ENCODE assay signal across 9 cellular contexts in the genomic region with DNA sequence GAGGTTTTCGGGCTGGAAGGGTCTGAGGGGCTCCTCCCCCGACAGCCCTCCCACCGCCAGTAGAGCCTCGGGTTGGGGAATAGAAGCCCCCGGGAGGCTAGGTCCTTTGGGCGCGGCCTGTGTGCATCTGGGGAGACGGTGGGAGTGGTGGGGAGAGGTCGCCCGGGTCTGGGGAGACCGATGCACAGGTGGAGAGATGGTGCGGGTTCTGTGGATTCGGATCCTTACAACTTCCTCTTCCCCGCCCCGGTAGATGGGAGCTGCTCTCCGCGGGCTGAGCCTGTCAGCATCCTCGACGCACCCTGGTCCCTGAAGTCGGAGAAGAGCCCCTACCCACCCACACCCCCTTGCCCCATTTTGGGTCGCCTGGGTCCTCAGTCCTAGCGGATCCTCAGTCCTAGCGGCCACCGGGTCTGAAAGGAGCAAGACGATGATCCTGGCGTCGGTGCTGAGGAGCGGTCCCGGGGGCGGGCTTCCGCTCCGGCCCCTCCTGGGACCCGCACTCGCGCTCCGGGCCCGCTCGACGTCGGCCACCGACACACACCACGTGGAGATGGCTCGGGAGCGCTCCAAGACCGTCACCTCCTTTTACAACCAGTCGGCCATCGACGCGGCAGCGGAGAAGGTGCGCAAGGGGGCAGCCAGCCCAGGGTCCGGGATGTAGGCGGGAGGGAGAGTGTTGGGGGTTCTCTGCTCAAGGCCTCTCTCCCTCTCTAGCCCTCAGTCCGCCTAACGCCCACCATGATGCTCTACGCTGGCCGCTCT. TPM values are rescaled to one million over a fixed set of nuclear protein-coding genes. Genes with fewer than 3 reads are reported as not detected.
A peak's percentile ranks its signal among the peaks of the same experiment; 100 is the strongest.
DNase-seq lines count a peak whose midpoint lies in the region; ATAC-seq and TF ChIP-seq lines count a peak whose summit lies in the region.
"Had no signal": no experiment of that assay in that cellular context is flagged by ENCODE, and none has a peak within 500 bp of the region (broad histone marks: within the 10 kb centered on the region; RNA-seq: fewer than 3 reads in every experiment).

No MANE protein-coding gene starts in this region.

- peak overlapping the region in 1 of 2 experiments; percentile 57 for H2BK12ac ChIP-seq in mesenchymal stem cell (ENCODE audit: low read length in 2 of 2)

- peak overlapping the region; percentile 62 to 75 for H3K4ac ChIP-seq in mesenchymal stem cell (ENCODE audit: low read depth in 1 of 2, low read length in 2 of 2)

- in situ Hi-C loops in mammary epithelial cell (cut with MboI; ENCODE audit: low sequenced_read_pairs in 2 of 2): loop anchor here in 1 of 2 donors (5.0 kb wide), 1 partner anchor 43 kb away; a partner anchor contains a TSS

- H4K20me1 ChIP-seq in mammary epithelial cell (ENCODE audit: insufficient read depth, low read length): no peaks in the 10 kb centered on the region

- peak; percentile 45 for DNase-seq in Right ventricle myocardium superior
- no peak for DNase-seq in cardiac septum (ENCODE audit: low spot score)
- no peak for DNase-seq in mammary epithelial cell
- no peak for DNase-seq in mesenchymal stem cell
- DNase-seq in vagina (ENCODE audit: extremely low spot score in 2 of 2): no peak
- DNase-seq in NCI-H774 (lab: John Stamatoyannopoulos, UW): no peak
- DNase-seq in amygdala (lab: John Stamatoyannopoulos, UW): no peak

- dilution Hi-C loops in mammary epithelial cell (cut with HindIII; ENCODE audit: low sequenced_read_pairs): no loop called here

- H3K36me3 ChIP-seq in mammary epithelial cell (ENCODE audit: insufficient read depth, low read length) (no peaks in the 10 kb centered on the region), mesenchymal stem cell (ENCODE audit: control insufficient read depth in 1 of 2, insufficient read depth in 2 of 2, low read depth in 1 of 2, low read length in 2 of 2) (peaks cover 40 to 43% of the 10 kb centered on the region in 2 experiments), vagina (peaks cover 0 to 32% of the 10 kb centered on the region in 2 donors)

- H3K9me3 ChIP-seq in mammary epithelial cell (replicated peaks; ENCODE audit: insufficient read depth, low read length) (no peaks in the 10 kb centered on the region), mesenchymal stem cell (ENCODE audit: control insufficient read depth, low read length) (no peaks in the 10 kb centered on the region), vagina (no peaks in the 10 kb centered on the region)

- BruUV-seq in mammary epithelial cell (replicated peaks; lab: Mats Ljungman, UMichigan): TSS peak; percentile 53

- no peak overlapping the region for H4K91ac ChIP-seq in mesenchymal stem cell (ENCODE audit: low read length)

- H3K4me2 ChIP-seq in mammary epithelial cell (ENCODE audit: insufficient read depth, low read depth, low read length) (peak overlapping the region; percentile 88), mesenchymal stem cell (ENCODE audit: low read length, poor library complexity, severe bottlenecking) (peak overlapping the region; percentile 99)

- peak overlapping the region; percentile 73 to 90 for H3K18ac ChIP-seq in mesenchymal stem cell (ENCODE audit: low read depth in 1 of 2, low read length in 2 of 2)

- no peak for TF ChIP-seq CTCF in mammary epithelial cell (conservative IDR thresholded peaks at IDR 0.05 in 1 of 2, IDR thresholded peaks at IDR 0.05 in 1 of 2; ENCODE audit: extremely low read depth in 1 of 2, insufficient read depth in 1 of 2, low read depth in 1 of 2, low read length in 2 of 2)
- TF ChIP-seq CTCF in vagina (IDR thresholded peaks at IDR 0.05): no peak

- peak overlapping the region; percentile 85 for H4K8ac ChIP-seq in mesenchymal stem cell (ENCODE audit: low read length)

- no peak for TF ChIP-seq POLR2A in vagina (IDR thresholded peaks at IDR 0.05)

- ATAC-seq in Right ventricle myocardium superior (ENCODE audit: poor library complexity) (no peak), HG03354 (IDR thresholded peaks at IDR 0.05; ENCODE audit: poor library complexity, severe bottlenecking, unreplicated experiment) (no peak)

- CTCF ChIA-PET in mammary epithelial cell (lab: Charles Lee; ENCODE audit: low non-redundant PET): no interaction called here

- H3K27me3 ChIP-seq in mammary epithelial cell (ENCODE audit: insufficient read depth, low read length) (no peaks in the 10 kb centered on the region), mesenchymal stem cell (ENCODE audit: control insufficient read depth in 1 of 2, insufficient read depth in 1 of 2, low read length in 2 of 2) (no peaks in the 10 kb centered on the region), vagina (no peaks in the 10 kb centered on the region)

- H2BK15ac ChIP-seq in mesenchymal stem cell (ENCODE audit: low read depth, poor library complexity, severe bottlenecking): no peak overlapping the region

- H3K79me2 ChIP-seq in mammary epithelial cell (ENCODE audit: insufficient read depth, low read length): peaks cover 25% of the 10 kb centered on the region

- H3K9ac ChIP-seq in mammary epithelial cell (ENCODE audit: insufficient read depth, low read length) (no peak overlapping the region), mesenchymal stem cell (ENCODE audit: low read length) (peak overlapping the region; percentile 90)

- peak overlapping the region; percentile 30 for H3K27ac ChIP-seq in mammary epithelial cell (ENCODE audit: insufficient read depth, low read depth, low read length)
- H3K27ac ChIP-seq in mesenchymal stem cell (ENCODE audit: low read length, poor library complexity, severe bottlenecking): no peak overlapping the region
- H3K27ac ChIP-seq in vagina: peak overlapping the region; percentile 93

- H3K79me1 ChIP-seq in mesenchymal stem cell (replicated peaks; ENCODE audit: low read length, poor library complexity, severe bottlenecking): peaks cover 40% of the 10 kb centered on the region

- H2AFZ ChIP-seq in mammary epithelial cell (ENCODE audit: low read depth, low read length) (peak overlapping the region; percentile 79), mesenchymal stem cell (ENCODE audit: low read depth, low read length) (peak overlapping the region; percentile 87)

- intact Hi-C loops in Right ventricle myocardium superior (cut with DNase I): no loop called here
- intact Hi-C loops in cardiac septum (cut with DNase I): no loop called here
- intact Hi-C loops in mammary epithelial cell (cut with micrococcal nuclease): loop anchor here (2.0 kb wide), 1 partner anchor 34 kb away; no protein-coding TSS in a partner anchor
- intact Hi-C loops in vagina (cut with DNase I): no loop called here

- peak overlapping the region; percentile 23 for H2AK5ac ChIP-seq in mesenchymal stem cell (ENCODE audit: low read length, severe bottlenecking)

- H2BK120ac ChIP-seq in mesenchymal stem cell (ENCODE audit: low read depth, low read length): peak overlapping the region; percentile 42

- H2BK5ac ChIP-seq in mesenchymal stem cell (ENCODE audit: low read depth, low read length, poor library complexity, severe bottlenecking): no peak overlapping the region

- H3K23ac ChIP-seq in mesenchymal stem cell (ENCODE audit: low read length in 2 of 2): peak overlapping the region in 1 of 2 experiments; percentile 74

- peak overlapping the region; percentile 5 to 70 for H3K14ac ChIP-seq in mesenchymal stem cell (ENCODE audit: low read length in 2 of 2)

- H3K4me1 ChIP-seq in mammary epithelial cell (ENCODE audit: insufficient read depth, low read length) (peaks cover 10% of the 10 kb centered on the region), mesenchymal stem cell (ENCODE audit: control insufficient read depth, insufficient read depth, low read depth, low read length) (peaks cover 32% of the 10 kb centered on the region), vagina (peaks cover 25% of the 10 kb centered on the region)

- 37% methylated on average over 11 of the region's 57 CpGs for WGBS in mammary epithelial cell (ENCODE audit: low coverage, missing lambda C conversion rate)
- 64% methylated on average over 56 of the region's 57 CpGs for WGBS in mesenchymal stem cell

- H3K4me3 ChIP-seq in mammary epithelial cell (replicated peaks in 1 of 3; ENCODE audit: insufficient read depth in 1 of 3, low read depth in 2 of 3, low read length in 3 of 3): peak overlapping the region; percentile 80 to 89 (median 81)
- H3K4me3 ChIP-seq in mesenchymal stem cell (ENCODE audit: insufficient read depth in 1 of 2, low read depth in 1 of 2, low read length in 2 of 2): peak overlapping the region; percentile 81 to 88
- peak overlapping the region; percentile 87 to 93 for H3K4me3 ChIP-seq in vagina

RNA-seq across cellular contexts. Expression of a gene that starts 0.8 kb away (rescaled TPM):
- 84.3 TPM for total RNA-seq in Right ventricle myocardium superior
- total RNA-seq in cardiac septum: 56.4 TPM
- total RNA-seq in mammary epithelial cell: 10 to 100 TPM; 26.3 to 47.8 TPM
- polyA plus RNA-seq in mammary epithelial cell: 52.1 TPM
- 48.5 TPM for polyA minus RNA-seq in mammary epithelial cell
- polyA plus RNA-seq in mesenchymal stem cell (2013, experiment 1 of 2): 43.8 TPM
- 43.8 TPM for polyA plus RNA-seq in mesenchymal stem cell (2013, experiment 2 of 2)
- 48.9 TPM for total RNA-seq in vagina

RNA-seq across cellular contexts. Expression of a gene that starts 8.5 kb away (rescaled TPM):
- total RNA-seq in Right ventricle myocardium superior (60.3 TPM), cardiac septum (56.5 TPM), mammary epithelial cell (10 to 100 TPM; 22.7 to 34.0 TPM), vagina (76.6 TPM)
- 23.1 TPM for polyA plus RNA-seq in mammary epithelial cell
- polyA minus RNA-seq in mammary epithelial cell: 17.5 TPM
- polyA plus RNA-seq in mesenchymal stem cell (2013, experiment 1 of 2): 21.2 TPM
- 20.3 TPM for polyA plus RNA-seq in mesenchymal stem cell (2013, experiment 2 of 2)

RNA-seq across cellular contexts. Expression of a gene that starts 14.4 kb away (rescaled TPM):
- total RNA-seq in Right ventricle myocardium superior: 40.0 TPM
- total RNA-seq in cardiac septum: 42.1 TPM
- total RNA-seq in mammary epithelial cell: 10 to 100 TPM; 45.7 to 65.0 TPM
- 210 TPM for polyA plus RNA-seq in mammary epithelial cell
- polyA minus RNA-seq in mammary epithelial cell: 62.7 TPM
- polyA plus RNA-seq in mesenchymal stem cell (2013, experiment 1 of 2): 237 TPM
- polyA plus RNA-seq in mesenchymal stem cell (2013, experiment 2 of 2): 255 TPM
- 123 TPM for total RNA-seq in vagina

RNA-seq across cellular contexts. Expression of a gene that starts 20.2 kb away (rescaled TPM):
- 0.81 TPM for total RNA-seq in Right ventricle myocardium superior
- total RNA-seq in cardiac septum: 0.59 TPM
- total RNA-seq in mammary epithelial cell: 1 to 10 TPM; 1.7 to 2.6 TPM
- 1.6 TPM for polyA plus RNA-seq in mammary epithelial cell
- 2.1 TPM for polyA minus RNA-seq in mammary epithelial cell
- 2.1 TPM for polyA plus RNA-seq in mesenchymal stem cell (2013, experiment 1 of 2)
- polyA plus RNA-seq in mesenchymal stem cell (2013, experiment 2 of 2): 2.1 TPM
- total RNA-seq in vagina: 2.0 TPM

RNA-seq across cellular contexts. Expression of a gene that starts 26.6 kb away (rescaled TPM):
- total RNA-seq in Right ventricle myocardium superior (not detected), cardiac septum (not detected), mammary epithelial cell (10 to 100 TPM; 43.7 to 69.4 TPM), vagina (26.0 TPM)
- 66.3 TPM for polyA plus RNA-seq in mammary epithelial cell
- polyA minus RNA-seq in mammary epithelial cell: 52.7 TPM
- not detected for polyA plus RNA-seq in mesenchymal stem cell (2013, experiment 1 of 2)
- polyA plus RNA-seq in mesenchymal stem cell (2013, experiment 2 of 2): not detected
- total RNA-seq: T-helper 1 cell treated with Interleukin-12 subunit alpha and Interleukin-12 subunit beta and Interleukin-4 antibody, amounts not matched to agents 30 ng/mL and 1 ng/mL, for 36 hours had no signal
